ENCODE assay signal across 14 cellular contexts in genomic region chr9:5786370-5787127, GRCh38. TPM values are rescaled to one million over a fixed set of nuclear protein-coding genes. Genes with fewer than 3 reads are reported as not detected.
A peak's percentile ranks its signal among the peaks of the same experiment; 100 is the strongest.
DNase-seq lines count a peak whose midpoint lies in the region; ATAC-seq, FAIRE-seq and TF ChIP-seq lines count a peak whose summit lies in the region.
"Had no signal": no experiment of that assay in that cellular context is flagged by ENCODE, and none has a peak within 500 bp of the region (broad histone marks: within the 10 kb centered on the region; RNA-seq: fewer than 3 reads in every experiment).

No MANE protein-coding gene starts in this region.

- H3K27ac ChIP-seq in GM23248 (no peak overlapping the region), heart left ventricle (peak overlapping the region in 2 of 12 donors; percentile 10 to 14), pancreas (peak overlapping the region; percentile 16 to 48 (median 28)), vagina (no peak overlapping the region)
- H3K27ac ChIP-seq: tibial nerve had no signal

- no peak overlapping the region for H3K9ac ChIP-seq in GM23248

- H3K4me2 ChIP-seq in GM23248 (ENCODE audit: unreplicated experiment) = no peak overlapping the region

- no peak overlapping the region for H3K4me3 Mint-ChIP-seq in activated naive CD8-positive, alpha-beta T cell treated with anti-CD3 and anti-CD28 coated beads, Interleukin-2, amount 50 U/mL, for 24 hours
- H3K4me3 Mint-ChIP-seq: activated CD8-positive, alpha-beta memory T cell treated with anti-CD3 and anti-CD28 coated beads, Interleukin-2, amount 10 ng/mL, durations not matched to agents 7 days and 5 days; effector memory CD8-positive, alpha-beta T cell had no signal

- H4K20me1 ChIP-seq in GM23248 (ENCODE audit: insufficient read depth) = no peaks in the 10 kb centered on the region

- no peaks in the 10 kb centered on the region for H3K79me2 ChIP-seq in GM23248 (ENCODE audit: insufficient read depth)

- H3K27me3 ChIP-seq in GM23248 (replicated peaks; ENCODE audit: insufficient read depth) = no peaks in the 10 kb centered on the region
- H3K27me3 ChIP-seq in heart left ventricle = no peaks in the 10 kb centered on the region
- H3K27me3 ChIP-seq in pancreas = no peaks in the 10 kb centered on the region
- no peaks in the 10 kb centered on the region for H3K27me3 ChIP-seq in vagina
- H3K27me3 ChIP-seq: tibial nerve had no signal

- no peak for FAIRE-seq in pancreas (lab: Jason Lieb, UNC)
- FAIRE-seq: TTC549 had no signal

- DNase-seq in GM23248 = peak; percentile 8
- no peak for DNase-seq in activated naive CD8-positive, alpha-beta T cell treated with anti-CD3 and anti-CD28 coated beads, Interleukin-2, amount 50 U/mL, for 24 hours
- DNase-seq in heart left ventricle = no peak
- peak in 1 of 6 donors; percentile 20 for DNase-seq in pancreas
- DNase-seq in vagina (ENCODE audit: extremely low spot score in 2 of 2) = no peak
- DNase-seq: activated CD8-positive, alpha-beta memory T cell treated with anti-CD3 and anti-CD28 coated beads, Interleukin-2, amount 10 ng/mL, durations not matched to agents 7 days and 5 days; COR-L47; effector memory CD8-positive, alpha-beta T cell; NCI-H226 had no signal

- intact Hi-C loops in heart left ventricle (cut with DNase I) = no loop called here
- intact Hi-C loops in pancreas (cut with DNase I) = no loop called here
- intact Hi-C loops in vagina (cut with DNase I) = no loop called here

- in situ Hi-C loops in GM23248 (cut with MboI) = no loop called here

- H3K4me1 Mint-ChIP-seq in activated naive CD8-positive, alpha-beta T cell treated with anti-CD3 and anti-CD28 coated beads, Interleukin-2, amount 50 U/mL, for 24 hours = peaks cover 42% of the 10 kb centered on the region

- H3K4me1 ChIP-seq in GM23248 (ENCODE audit: insufficient read depth) (no peaks in the 10 kb centered on the region), heart left ventricle (peaks cover 0 to 25% (median 0%) of the 10 kb centered on the region in 12 donors), pancreas (peaks cover 17 to 35% (median 21%) of the 10 kb centered on the region in 3 donors), vagina (no peaks in the 10 kb centered on the region)
- H3K4me1 ChIP-seq: tibial nerve had no signal

- H3K27ac Mint-ChIP-seq in activated naive CD8-positive, alpha-beta T cell treated with anti-CD3 and anti-CD28 coated beads, Interleukin-2, amount 50 U/mL, for 24 hours = peak overlapping the region; percentile 64
- H3K27ac Mint-ChIP-seq: activated CD8-positive, alpha-beta memory T cell treated with anti-CD3 and anti-CD28 coated beads, Interleukin-2, amount 10 ng/mL, durations not matched to agents 7 days and 5 days had no signal

- no peaks in the 10 kb centered on the region; the same call in 1 of the 2 replicates for H3K36me3 ChIP-seq in GM23248 (ENCODE audit: low read depth)
- H3K36me3 ChIP-seq in heart left ventricle = peaks cover 0 to 45% (median 18%) of the 10 kb centered on the region in 9 donors
- H3K36me3 ChIP-seq in pancreas = peaks cover 0 to 10% (median 4%) of the 10 kb centered on the region in 3 donors
- H3K36me3 ChIP-seq in vagina = peaks cover 0 to 27% of the 10 kb centered on the region in 2 donors

- H3K36me3 Mint-ChIP-seq in activated naive CD8-positive, alpha-beta T cell treated with anti-CD3 and anti-CD28 coated beads, Interleukin-2, amount 50 U/mL, for 24 hours (ENCODE audit: low read depth) = peaks cover 69% of the 10 kb centered on the region

- no peak for ATAC-seq in activated naive CD8-positive, alpha-beta T cell treated with anti-CD3 and anti-CD28 coated beads, Interleukin-2, amount 50 U/mL, for 24 hours
- ATAC-seq in heart left ventricle = peak; percentile 44 to 85 (median 66)
- peak; percentile 55 to 64 (median 62) for ATAC-seq in pancreas
- ATAC-seq in GM21786 (IDR thresholded peaks at IDR 0.05; ENCODE audit: unreplicated experiment) = no peak
- no peak for ATAC-seq in HG02973 (IDR thresholded peaks at IDR 0.05; ENCODE audit: unreplicated experiment)
- ATAC-seq: activated CD8-positive, alpha-beta memory T cell treated with anti-CD3 and anti-CD28 coated beads, Interleukin-2, amount 10 ng/mL, durations not matched to agents 7 days and 5 days; effector memory CD8-positive, alpha-beta T cell; Panc1 had no signal

- H3F3A ChIP-seq in GM23248 (ENCODE audit: insufficient read depth) = peaks cover 14% of the 10 kb centered on the region; the same call in 1 of the 2 replicates

- no peak for TF ChIP-seq CTCF in heart left ventricle (IDR thresholded peaks at IDR 0.05)
- TF ChIP-seq CTCF in pancreas (IDR thresholded peaks at IDR 0.05) = no peak
- TF ChIP-seq CTCF in vagina (IDR thresholded peaks at IDR 0.05) = no peak

- H2AFZ ChIP-seq in GM23248 = no peak overlapping the region

- H3K9me3 Mint-ChIP-seq in activated naive CD8-positive, alpha-beta T cell treated with anti-CD3 and anti-CD28 coated beads, Interleukin-2, amount 50 U/mL, for 24 hours = peaks cover 13% of the 10 kb centered on the region
- H3K9me3 Mint-ChIP-seq: effector memory CD8-positive, alpha-beta T cell had no signal

- TF ChIP-seq POLR2A in heart left ventricle (IDR thresholded peaks at IDR 0.05) (no peak), vagina (IDR thresholded peaks at IDR 0.05) (no peak)

- 96 to 97% methylated on average over 6 of the region's 6 CpGs for WGBS in GM23248 (ENCODE audit: low coverage in 1 of 2, low lambda C conversion rate in 2 of 2, missing lambda C conversion rate in 2 of 2), 2 experiments
- 80 to 89% (median 88%) methylated on average over 6 of the region's 6 CpGs for WGBS in heart left ventricle, 4 donors
- WGBS in pancreas, 2 donors = 78 to 79% methylated on average over 6 of the region's 6 CpGs

- H3K9me3 ChIP-seq in GM23248 (ENCODE audit: low read depth) (no peaks in the 10 kb centered on the region), heart left ventricle (peaks cover 0 to 20% (median 7%) of the 10 kb centered on the region in 12 donors), pancreas (no peaks in the 10 kb centered on the region), vagina (no peaks in the 10 kb centered on the region)

- no peaks in the 10 kb centered on the region for H3K27me3 Mint-ChIP-seq in activated naive CD8-positive, alpha-beta T cell treated with anti-CD3 and anti-CD28 coated beads, Interleukin-2, amount 50 U/mL, for 24 hours
- H3K27me3 Mint-ChIP-seq: activated CD8-positive, alpha-beta memory T cell treated with anti-CD3 and anti-CD28 coated beads, Interleukin-2, amount 10 ng/mL, durations not matched to agents 7 days and 5 days; effector memory CD8-positive, alpha-beta T cell had no signal

- H3K9me2 ChIP-seq in GM23248 (ENCODE audit: insufficient read depth) = no peaks in the 10 kb centered on the region

- H3K4me3 ChIP-seq in GM23248 (no peak overlapping the region), heart left ventricle (no peak overlapping the region), pancreas (no peak overlapping the region), vagina (no peak overlapping the region)
- H3K4me3 ChIP-seq: tibial nerve had no signal

RNA-seq across cellular contexts. Expression of gene ERMP1, which starts 46.4 kb away (rescaled TPM):
- 8.4 and 10.5 TPM in 2 replicates for total RNA-seq in GM23248 (2014; rRNA removed; shearing (Covaris generic))
- 2.6 TPM in 2 replicates for polyA plus RNA-seq in GM23248 (2016; fragmentation: Nextera tagmentation; extraction: Ambion mirVana)
- 10 to 100 TPM; 10.9 to 28.7 (median 21.9) TPM for total RNA-seq in heart left ventricle
- 1 to 10 TPM; 5.8 to 8.9 TPM for polyA plus RNA-seq in heart left ventricle
- total RNA-seq in pancreas = 10 to 100 TPM in 1 of 6 donors, 1 to 10 TPM in 5; 6.9 to 15.5 (median 7.8) TPM
- 1 to 10 TPM; 2.1 to 6.5 TPM for polyA plus RNA-seq in pancreas
- 15.5 TPM for total RNA-seq in vagina

Comparison
In these comparisons a context has a peak if more than half of its experiments do, and no peak if none do; other contexts are left out.
1. H3K27ac ChIP-seq: peak in pancreas (4 of 4); none in GM23248 (single experiment) and vagina (single experiment).
2. ATAC-seq: peak in heart left ventricle (4 of 4) and pancreas (4 of 4); none in activated naive CD8-positive, alpha-beta T cell treated with anti-CD3 and anti-CD28 coated beads, Interleukin-2, amount 50 U/mL, for 24 hours (single experiment), GM21786 (single experiment) and HG02973 (single experiment).